8 cellular contexts compared by ENCODE assay signal in the genomic region with DNA sequence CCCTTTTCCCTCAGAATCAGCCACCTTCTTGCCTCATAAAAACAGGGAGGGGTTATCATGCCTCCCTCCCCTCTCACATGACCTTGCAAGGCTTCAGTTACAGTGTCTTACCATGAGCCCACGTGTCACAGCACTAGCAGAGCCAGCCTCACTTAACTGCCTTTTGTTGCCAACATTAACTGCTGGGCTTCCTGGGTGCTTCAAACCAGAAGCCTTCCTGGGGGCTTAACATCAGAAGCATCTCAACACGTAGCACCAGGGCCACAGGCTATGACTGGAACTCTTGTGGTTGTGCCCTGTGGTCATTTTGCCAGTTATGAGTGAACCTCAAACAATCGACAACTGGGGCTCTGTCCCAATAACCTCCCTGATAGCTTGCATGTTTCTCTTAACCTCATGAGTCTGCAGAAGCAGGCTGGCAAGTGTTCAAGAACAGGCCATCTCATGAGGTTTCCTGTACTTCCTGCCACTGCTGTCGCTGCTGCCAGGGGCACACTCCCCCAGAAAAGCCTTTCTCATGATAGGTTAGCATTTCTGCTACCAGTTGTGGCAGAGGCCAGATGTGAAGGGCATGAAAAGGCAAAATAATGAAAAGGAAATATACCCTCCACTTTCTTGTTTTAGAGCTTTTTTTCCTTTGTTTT.
DNase-seq lines count a peak whose midpoint lies in the region; ATAC-seq, FAIRE-seq and TF ChIP-seq lines count a peak whose summit lies in the region.

No MANE protein-coding gene starts in this region.

- H3K9me3 Mint-ChIP-seq in activated naive CD4-positive, alpha-beta T cell treated with anti-CD3 and anti-CD28 coated beads, Interleukin-2, amount 50 U/mL, for 24 hours = no peaks in the 10 kb centered on the region
- H3K9me3 Mint-ChIP-seq in stimulated activated memory B cell treated with anti-CD40 and anti-IgM and Interleukin-4, amounts not matched to agents 10 μg/mL and 1 μg/mL and 100 μg/mL, for 72 hours = no peaks in the 10 kb centered on the region

- H3K36me3 Mint-ChIP-seq in activated naive CD4-positive, alpha-beta T cell treated with anti-CD3 and anti-CD28 coated beads, Interleukin-2, amount 50 U/mL, for 24 hours = no peaks in the 10 kb centered on the region
- no peaks in the 10 kb centered on the region for H3K36me3 Mint-ChIP-seq in stimulated activated memory B cell treated with anti-CD40 and anti-IgM and Interleukin-4, amounts not matched to agents 10 μg/mL and 1 μg/mL and 100 μg/mL, for 72 hours

- DNase-seq in SKM-1 (lab: John Stamatoyannopoulos, UW; ENCODE audit: unreplicated experiment) (peak; percentile 99), left lung (peak; percentile 61 to 68), GM19240 (ENCODE audit: insufficient read length, low spot score) (no peak), RCC 7860 (ENCODE audit: low spot score) (no peak)

- H3K27me3 Mint-ChIP-seq in activated naive CD4-positive, alpha-beta T cell treated with anti-CD3 and anti-CD28 coated beads, Interleukin-2, amount 50 U/mL, for 24 hours = no peaks in the 10 kb centered on the region
- no peaks in the 10 kb centered on the region for H3K27me3 Mint-ChIP-seq in stimulated activated memory B cell treated with anti-CD40 and anti-IgM and Interleukin-4, amounts not matched to agents 10 μg/mL and 1 μg/mL and 100 μg/mL, for 72 hours

- no peaks in the 10 kb centered on the region for H3K36me3 ChIP-seq in left lung

- peak overlapping the region; percentile 68 for H3K4me3 Mint-ChIP-seq in activated naive CD4-positive, alpha-beta T cell treated with anti-CD3 and anti-CD28 coated beads, Interleukin-2, amount 50 U/mL, for 24 hours
- H3K4me3 Mint-ChIP-seq in stimulated activated memory B cell treated with anti-CD40 and anti-IgM and Interleukin-4, amounts not matched to agents 10 μg/mL and 1 μg/mL and 100 μg/mL, for 72 hours = no peak overlapping the region

- ATAC-seq in GM18502 (IDR thresholded peaks at IDR 0.05; ENCODE audit: poor library complexity, unreplicated experiment) (peak; percentile 77), HG03108 (IDR thresholded peaks at IDR 0.05; ENCODE audit: unreplicated experiment) (peak; percentile 79), left lung (peak; percentile 82)
- ATAC-seq in stimulated activated memory B cell treated with anti-CD40 and anti-IgM and Interleukin-4, amounts not matched to agents 10 μg/mL and 1 μg/mL and 100 μg/mL, for 72 hours = peak; percentile 22

- peak overlapping the region in 1 of 2 donors; percentile 88 for H3K27ac ChIP-seq in left lung

- H3K4me1 ChIP-seq in left lung = peaks cover 7 to 24% of the 10 kb centered on the region in 2 donors

- no peak for FAIRE-seq in RCC 7860 (lab: Jason Lieb, UNC)

- no peak overlapping the region for H3K4me3 ChIP-seq in left lung

- no peaks in the 10 kb centered on the region for H3K27me3 ChIP-seq in left lung

- no peaks in the 10 kb centered on the region for H3K9me3 ChIP-seq in left lung

- H3K4me1 Mint-ChIP-seq in activated naive CD4-positive, alpha-beta T cell treated with anti-CD3 and anti-CD28 coated beads, Interleukin-2, amount 50 U/mL, for 24 hours = peaks cover 26% of the 10 kb centered on the region
- H3K4me1 Mint-ChIP-seq in stimulated activated memory B cell treated with anti-CD40 and anti-IgM and Interleukin-4, amounts not matched to agents 10 μg/mL and 1 μg/mL and 100 μg/mL, for 72 hours = peaks cover 8% of the 10 kb centered on the region

- intact Hi-C loops in left lung (cut with DNase I) = no loop called here

- H3K27ac Mint-ChIP-seq in activated naive CD4-positive, alpha-beta T cell treated with anti-CD3 and anti-CD28 coated beads, Interleukin-2, amount 50 U/mL, for 24 hours = peak overlapping the region; percentile 96
- H3K27ac Mint-ChIP-seq in stimulated activated memory B cell treated with anti-CD40 and anti-IgM and Interleukin-4, amounts not matched to agents 10 μg/mL and 1 μg/mL and 100 μg/mL, for 72 hours = no peak overlapping the region

- TF ChIP-seq CTCF in left lung (IDR thresholded peaks at IDR 0.05) = no peak

Comparison
In these comparisons a context has a peak if more than half of its experiments do, and no peak if none do; other contexts are left out.
1. ATAC-seq: peak in every context shown above with its lines; median percentile 82 in left lung; 79 in HG03108; 77 in GM18502; 22 in stimulated activated memory B cell treated with anti-CD40 and anti-IgM and Interleukin-4, amounts not matched to agents 10 μg/mL and 1 μg/mL and 100 μg/mL, for 72 hours.
2. DNase-seq: peak in SKM-1 (single experiment) and left lung (2 of 2); none in GM19240 (single experiment) and RCC 7860 (single experiment).